ENCODE assay signal across 19 cellular contexts in the genomic region with DNA sequence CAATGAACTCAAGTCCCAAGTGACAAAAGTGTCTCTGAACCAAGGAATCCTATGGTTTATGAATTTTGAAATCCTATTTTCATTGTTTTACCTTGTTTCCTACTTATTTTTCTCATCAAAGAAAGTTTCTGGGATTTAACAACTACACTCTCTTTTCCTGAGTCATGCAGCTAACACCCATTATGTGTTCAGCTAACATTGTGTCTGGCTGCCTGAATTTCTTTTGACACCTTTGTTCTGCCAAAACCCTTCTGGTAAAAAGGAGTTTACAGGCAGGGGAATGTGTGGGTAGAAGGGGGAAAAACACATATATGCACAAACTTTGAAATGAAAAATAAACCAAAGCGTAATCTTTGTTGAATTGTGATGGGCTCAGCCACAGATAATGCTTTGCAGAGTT.
DNase-seq lines count a peak whose midpoint lies in the region; ATAC-seq and TF ChIP-seq lines count a peak whose summit lies in the region.
"Had no signal": no experiment of that assay in that cellular context is flagged by ENCODE, and none has a peak within 500 bp of the region (broad histone marks: within the 10 kb centered on the region; RNA-seq: fewer than 3 reads in every experiment).

No MANE protein-coding gene starts in this region.

- H3K9me2 ChIP-seq in GM23338 (ENCODE audit: insufficient read depth), result no peaks in the 10 kb centered on the region

- H4K20me1 ChIP-seq in GM23338 (replicated peaks; ENCODE audit: insufficient read depth), result no peaks in the 10 kb centered on the region
- no peaks in the 10 kb centered on the region for H4K20me1 ChIP-seq in neural progenitor cell (ENCODE audit: low read depth)
- H4K20me1 ChIP-seq: BLaER1 had no signal

- H3K79me2 ChIP-seq in GM23338 (replicated peaks; ENCODE audit: insufficient read depth), result no peaks in the 10 kb centered on the region
- no peaks in the 10 kb centered on the region for H3K79me2 ChIP-seq in neural progenitor cell (ENCODE audit: low read depth)

- H3K9me3 Mint-ChIP-seq in GM23338 (peaks cover 10% of the 10 kb centered on the region), WTC11 (peaks cover 25% of the 10 kb centered on the region), neural progenitor cell (peaks cover 2% of the 10 kb centered on the region)

- H3K36me3 ChIP-seq in GM23338 (ENCODE audit: insufficient read depth), result peaks cover 6% of the 10 kb centered on the region
- no peaks in the 10 kb centered on the region for H3K36me3 ChIP-seq in neural progenitor cell
- H3K36me3 ChIP-seq: BLaER1 had no signal

- peak overlapping the region; percentile 32; the same call in 1 of the 2 replicates for H3K27ac Mint-ChIP-seq in GM23338
- H3K27ac Mint-ChIP-seq in WTC11, result peak overlapping the region; percentile 9; the same call in 1 of the 2 replicates
- H3K27ac Mint-ChIP-seq in neural progenitor cell, result no peak overlapping the region
- H3K27ac Mint-ChIP-seq: B cell; CD4-positive, CD25-positive, alpha-beta regulatory T cell; CD8-positive, alpha-beta T cell had no signal

- no peak overlapping the region for H3K4me3 Mint-ChIP-seq in GM23338
- H3K4me3 Mint-ChIP-seq in WTC11, result no peak overlapping the region
- H3K4me3 Mint-ChIP-seq in neural progenitor cell, result no peak overlapping the region
- H3K4me3 Mint-ChIP-seq: B cell; CD4-positive, CD25-positive, alpha-beta regulatory T cell; CD8-positive, alpha-beta T cell had no signal

- POLR2A ChIA-PET in WTC11 (lab: Charles Lee), result no interaction called here

- no peak overlapping the region for H2AFZ ChIP-seq in GM23338
- H2AFZ ChIP-seq in neural progenitor cell (replicated peaks), result no peak overlapping the region

- H3F3A ChIP-seq in GM23338 (replicated peaks; ENCODE audit: low read depth), result no peaks in the 10 kb centered on the region
- H3F3A ChIP-seq in neural progenitor cell (ENCODE audit: low read depth), result no peaks in the 10 kb centered on the region

- H3K4me2 ChIP-seq in GM23338 (no peak overlapping the region), neural progenitor cell (no peak overlapping the region)
- H3K4me2 ChIP-seq: BLaER1 had no signal

- CTCF ChIA-PET in WTC11 (lab: Charles Lee), result no interaction called here

- H3K4me1 ChIP-seq in GM23338 (ENCODE audit: insufficient read depth) (no peaks in the 10 kb centered on the region), neural progenitor cell (peaks cover 8% of the 10 kb centered on the region)
- H3K4me1 ChIP-seq: BLaER1, Caco-2 had no signal

- TF ChIP-seq CTCF in GM23338 (conservative IDR thresholded peaks at IDR 0.05; ENCODE audit: low read depth in 2 of 2) (no peak), WTC11 (IDR thresholded peaks at IDR 0.05) (no peak), neural progenitor cell (IDR thresholded peaks at IDR 0.05) (no peak)

- H3K27ac ChIP-seq in GM23338 (ENCODE audit: low read depth) (no peak overlapping the region), neural progenitor cell (no peak overlapping the region)
- H3K27ac ChIP-seq: 22Rv1, BLaER1, C4-2B had no signal

- H3K27me3 Mint-ChIP-seq in GM23338 (ENCODE audit: insufficient read depth, low read depth, poor library complexity), result no peaks in the 10 kb centered on the region
- H3K27me3 Mint-ChIP-seq in WTC11 (ENCODE audit: low read depth), result no peaks in the 10 kb centered on the region
- H3K27me3 Mint-ChIP-seq in neural progenitor cell (ENCODE audit: insufficient read depth, low read depth), result no peaks in the 10 kb centered on the region
- H3K27me3 Mint-ChIP-seq: B cell had no signal

- H3K36me3 Mint-ChIP-seq in GM23338 (ENCODE audit: low read depth), result peaks cover 6% of the 10 kb centered on the region; the same call in 2 of the 3 replicates
- H3K36me3 Mint-ChIP-seq in WTC11, result peaks cover 12% of the 10 kb centered on the region
- H3K36me3 Mint-ChIP-seq in neural progenitor cell, result no peaks in the 10 kb centered on the region
- H3K36me3 Mint-ChIP-seq: CD4-positive, CD25-positive, alpha-beta regulatory T cell; CD8-positive, alpha-beta T cell had no signal

- DNase-seq in GM23338 (ENCODE audit: low spot score) (no peak), WTC11 (ENCODE audit: low spot score) (no peak), inferior parietal cortex (ENCODE audit: extremely low spot score) (peak; percentile 58), neural progenitor cell (ENCODE audit: low spot score) (peak; percentile 35), NCI-H1048 (lab: John Stamatoyannopoulos, UW) (no peak), NCI-H2196 treated with DMSO at 0.1 percent for 48 hours (lab: John Stamatoyannopoulos, UW; ENCODE audit: unreplicated experiment) (no peak), ecto neural progenitor cell (ENCODE audit: low spot score) (no peak), islet precursor cell (no peak)
- DNase-seq: Caco-2; CD4-positive, CD25-positive, alpha-beta regulatory T cell; CD8-positive, alpha-beta T cell; DMS153; DND-41; H7 had no signal

- H3K9ac ChIP-seq in neural progenitor cell, result no peak overlapping the region
- H3K9ac ChIP-seq: BLaER1 had no signal

- no peak for ATAC-seq in GM23338
- no peak for ATAC-seq in WTC11
- ATAC-seq: CD8-positive, alpha-beta T cell; HCT116 had no signal

- no peaks in the 10 kb centered on the region for H3K27me3 ChIP-seq in GM23338 (ENCODE audit: insufficient read depth)
- no peaks in the 10 kb centered on the region for H3K27me3 ChIP-seq in neural progenitor cell
- H3K27me3 ChIP-seq: BLaER1 had no signal

- H3K4me1 Mint-ChIP-seq in GM23338 (peaks cover 20% of the 10 kb centered on the region), WTC11 (peaks cover 31% of the 10 kb centered on the region), neural progenitor cell (peaks cover 11% of the 10 kb centered on the region)
- H3K4me1 Mint-ChIP-seq: B cell; CD4-positive, CD25-positive, alpha-beta regulatory T cell had no signal

- H3K9me3 ChIP-seq in neural progenitor cell (ENCODE audit: low read depth), result no peaks in the 10 kb centered on the region
- H3K9me3 ChIP-seq: Caco-2 had no signal

- H3K4me3 ChIP-seq in GM23338, result no peak overlapping the region
- no peak overlapping the region for H3K4me3 ChIP-seq in neural progenitor cell
- H3K4me3 ChIP-seq: BLaER1 had no signal

TF ChIP-seq in WTC11, 78 proteins besides CTCF, POLR2A, EP300 and RAD21:
- TF ChIP-seq TEAD1 (CRISPR knock-in tag; IDR thresholded peaks at IDR 0.05) (no peak), ZNF121 (CRISPR knock-in tag; IDR thresholded peaks at IDR 0.05) (no peak), ZNF512 (CRISPR knock-in tag; IDR thresholded peaks at IDR 0.05; ENCODE audit: borderline replicate concordance) (no peak), NFE2L1 (CRISPR knock-in tag; IDR thresholded peaks at IDR 0.05) (no peak)

Comparison
In these comparisons a context has a peak if more than half of its experiments do, and no peak if none do; other contexts are left out.
1. DNase-seq: peak in inferior parietal cortex (single experiment) and neural progenitor cell (single experiment); none in GM23338 (single experiment), WTC11 (single experiment), NCI-H1048 (single experiment), NCI-H2196 treated with DMSO at 0.1 percent for 48 hours (single experiment), ecto neural progenitor cell (single experiment) and islet precursor cell (single experiment).